In genomic region chr11:103108933-103109817, GRCh38 we compare ENCODE assay signal across 8 cellular contexts. TPM values are rescaled to one million over a fixed set of nuclear protein-coding genes. Genes with fewer than 3 reads are reported as not detected.
DNase-seq lines count a peak whose midpoint lies in the region; ATAC-seq and TF ChIP-seq lines count a peak whose summit lies in the region.

DYNC2H1 (plus strand) TSS chr11:103109426; CDS start chr11:103109575, 149 bp downstream.

- 1 to 3% methylated on average over 50 to 53 of the region's 53 CpGs for WGBS in ectodermal cell, 2 experiments

- peak within 1 kb of the TSS; percentile 76 for H3K4me3 ChIP-seq in ectodermal cell (ENCODE audit: insufficient read depth, low read depth, low read length)

- H3K9me3 ChIP-seq in ectodermal cell (ENCODE audit: control insufficient read depth, low read length), result no peaks in the 10 kb centered on the region

- peak; percentile 72 for DNase-seq in NCI-H748 treated with DMSO at 0.1 percent for 48 hours (lab: John Stamatoyannopoulos, UW)
- DNase-seq in activated CD4-positive, alpha-beta T cell treated with anti-CD3 and anti-CD28 coated beads, Interleukin-2, amount 50 U/mL, for 48 hours, result peak; percentile 85 to 88
- DNase-seq in lung microvascular endothelial cell (ENCODE audit: low read depth in 2 of 2), result peak; percentile 84 to 93
- peak; percentile 74 to 84 (median 77) for DNase-seq in stimulated activated CD4-positive, alpha-beta T cell treated with anti-CD3 and anti-CD28 coated beads, TNF-alpha, amount 100 ng/mL, for 24 hours (ENCODE audit: low read depth in 3 of 3)

- TF ChIP-seq CTCF in C4-2B (conservative IDR thresholded peaks at IDR 0.05), result peak; percentile 80

- no peaks in the 10 kb centered on the region for H3K36me3 ChIP-seq in ectodermal cell (ENCODE audit: control insufficient read depth, insufficient read depth, low read length)

- peak within 1 kb of the TSS; percentile 76 for H3K27ac ChIP-seq in C4-2B
- H3K27ac ChIP-seq in ectodermal cell (ENCODE audit: insufficient read depth, low read depth, low read length, poor library complexity, severe bottlenecking), result peak within 1 kb of the TSS; percentile 89

- H3K4me1 ChIP-seq in ectodermal cell (ENCODE audit: control insufficient read depth, insufficient read depth, low read length), result no peaks in the 10 kb centered on the region

- no peaks in the 10 kb centered on the region for H3K27me3 ChIP-seq in ectodermal cell (ENCODE audit: control insufficient read depth, insufficient read depth, low read length, poor library complexity, severe bottlenecking)

- ATAC-seq in GM19372 (IDR thresholded peaks at IDR 0.05; ENCODE audit: low read depth, unreplicated experiment), result peak; percentile 99
- peak; percentile 100 for ATAC-seq in HG03520 (IDR thresholded peaks at IDR 0.05; ENCODE audit: unreplicated experiment)

RNA-seq across cellular contexts. Expression of gene DYNC2H1, which starts in this region (rescaled TPM):
- 26.7 TPM for polyA plus RNA-seq in ectodermal cell (2013, experiment 1 of 4)
- 33.2 TPM for polyA plus RNA-seq in ectodermal cell (2013, experiment 2 of 4)
- polyA plus RNA-seq in ectodermal cell (2013, experiment 3 of 4), result 19.2 TPM
- polyA plus RNA-seq in ectodermal cell (2013, experiment 4 of 4), result 23.6 TPM
- 2.0 and 2.6 TPM in 2 replicates for total RNA-seq in lung microvascular endothelial cell

Comparison
In these comparisons a context has a peak if more than half of its experiments do, and no peak if none do; other contexts are left out.
1. Peak in every context shown above with its lines: DNase-seq, ATAC-seq, H3K4me3 ChIP-seq and H3K27ac ChIP-seq.